Comparison of ENCODE assay signal across 8 cellular contexts in the genomic region with DNA sequence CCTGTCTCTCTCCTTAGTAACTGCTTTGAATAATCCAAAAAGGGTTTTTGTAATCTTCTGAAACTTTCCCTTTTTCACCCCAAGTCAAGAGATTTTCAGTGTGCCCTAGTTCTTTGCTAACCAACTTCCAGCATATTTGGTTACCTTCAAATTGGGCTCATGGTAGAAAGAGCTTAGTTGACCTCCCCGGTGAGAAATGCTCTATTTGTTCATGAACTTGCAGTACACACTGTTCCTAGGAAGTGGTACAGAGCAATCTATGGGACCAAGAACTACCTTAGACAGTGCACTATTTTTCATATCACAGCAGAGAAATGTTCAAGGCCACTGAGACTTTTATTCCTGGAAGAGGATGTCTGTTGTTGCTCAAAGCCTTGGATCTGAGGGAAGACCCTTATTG. TPM values are rescaled to one million over a fixed set of nuclear protein-coding genes. Genes with fewer than 3 reads are reported as not detected.
DNase-seq lines count a peak whose midpoint lies in the region; ATAC-seq, FAIRE-seq and TF ChIP-seq lines count a peak whose summit lies in the region.

No MANE protein-coding gene starts in this region.

- peak overlapping the region; percentile 100 for H3K27ac Mint-ChIP-seq in activated CD4-positive, alpha-beta T cell treated with anti-CD3 and anti-CD28 coated beads, Interleukin-2, amount 10 ng/mL, durations not matched to agents 7 days and 5 days
- peak overlapping the region; percentile 98 for H3K27ac Mint-ChIP-seq in activated CD8-positive, alpha-beta T cell treated with anti-CD3 and anti-CD28 coated beads, Interleukin-2, amount 10 ng/mL, durations not matched to agents 7 days and 5 days
- H3K27ac Mint-ChIP-seq in glutamatergic neuron (ENCODE audit: unreplicated experiment) = peak overlapping the region; percentile 98

- no peaks in the 10 kb centered on the region for H3K27me3 Mint-ChIP-seq in activated CD4-positive, alpha-beta T cell treated with anti-CD3 and anti-CD28 coated beads, Interleukin-2, amount 10 ng/mL, durations not matched to agents 7 days and 5 days
- H3K27me3 Mint-ChIP-seq in activated CD8-positive, alpha-beta T cell treated with anti-CD3 and anti-CD28 coated beads, Interleukin-2, amount 10 ng/mL, durations not matched to agents 7 days and 5 days (ENCODE audit: low read depth) = no peaks in the 10 kb centered on the region
- H3K27me3 Mint-ChIP-seq in glutamatergic neuron (ENCODE audit: unreplicated experiment) = peaks cover 7% of the 10 kb centered on the region

- POLR2A ChIA-PET in activated CD4-positive, alpha-beta T cell treated with anti-CD3 and anti-CD28 coated beads, Interleukin-2, amount 10 ng/mL, durations not matched to agents 7 days and 5 days (lab: Charles Lee) = interaction anchor here (1.0 to 2.8 kb wide), 4 partner anchors 14 to 38 kb away, joined by 3 to 23 read pairs (median 10); a partner anchor contains a TSS
- POLR2A ChIA-PET in activated CD8-positive, alpha-beta T cell treated with anti-CD3 and anti-CD28 coated beads, Interleukin-2, amount 10 ng/mL, durations not matched to agents 7 days and 5 days (lab: Charles Lee) = interaction anchor here (1.2 to 6.6 kb wide), 6 partner anchors 10 to 100 kb away, joined by 4 to 93 read pairs (median 20); a partner anchor contains a TSS

- no peak for TF ChIP-seq CTCF in glutamatergic neuron (IDR thresholded peaks at IDR 0.05; ENCODE audit: partially characterized antibody, unreplicated experiment)

- H3K4me3 Mint-ChIP-seq in activated CD4-positive, alpha-beta T cell treated with anti-CD3 and anti-CD28 coated beads, Interleukin-2, amount 10 ng/mL, durations not matched to agents 7 days and 5 days = peak overlapping the region; percentile 84
- H3K4me3 Mint-ChIP-seq in activated CD8-positive, alpha-beta T cell treated with anti-CD3 and anti-CD28 coated beads, Interleukin-2, amount 10 ng/mL, durations not matched to agents 7 days and 5 days = peak overlapping the region; percentile 90
- H3K4me3 Mint-ChIP-seq in glutamatergic neuron (ENCODE audit: unreplicated experiment) = peak overlapping the region; percentile 98

- ATAC-seq in activated CD8-positive, alpha-beta T cell treated with anti-CD3 and anti-CD28 coated beads, Interleukin-2, amount 10 ng/mL, durations not matched to agents 7 days and 5 days = no peak

- no peak for FAIRE-seq in RCC 7860 (lab: Jason Lieb, UNC)

- H3K9me3 Mint-ChIP-seq in activated CD4-positive, alpha-beta T cell treated with anti-CD3 and anti-CD28 coated beads, Interleukin-2, amount 10 ng/mL, durations not matched to agents 7 days and 5 days = no peaks in the 10 kb centered on the region
- H3K9me3 Mint-ChIP-seq in activated CD8-positive, alpha-beta T cell treated with anti-CD3 and anti-CD28 coated beads, Interleukin-2, amount 10 ng/mL, durations not matched to agents 7 days and 5 days (ENCODE audit: insufficient read depth) = no peaks in the 10 kb centered on the region
- H3K9me3 Mint-ChIP-seq in glutamatergic neuron (ENCODE audit: unreplicated experiment) = peaks cover 13% of the 10 kb centered on the region

- peak overlapping the region; percentile 93 for H3K27ac ChIP-seq in substantia nigra (ENCODE audit: low read depth, low read length, poor library complexity, severe bottlenecking)

- no peak for DNase-seq in activated CD4-positive, alpha-beta T cell treated with anti-CD3 and anti-CD28 coated beads, Interleukin-2, amount 10 ng/mL, durations not matched to agents 7 days and 5 days
- no peak for DNase-seq in activated CD4-positive, alpha-beta T cell treated with anti-CD3 and anti-CD28 coated beads, Interleukin-2, amount 50 U/mL, for 4 hours
- DNase-seq in activated CD8-positive, alpha-beta T cell treated with anti-CD3 and anti-CD28 coated beads, Interleukin-2, amount 10 ng/mL, durations not matched to agents 7 days and 5 days = no peak
- no peak for DNase-seq in glutamatergic neuron
- DNase-seq in substantia nigra (lab: John Stamatoyannopoulos, UW) = no peak
- DNase-seq in RCC 7860 (ENCODE audit: low spot score) = no peak
- no peak for DNase-seq in stimulated activated naive CD4-positive, alpha-beta T cell (lab: John Stamatoyannopoulos, UW)
- DNase-seq in NCI-H2196 (lab: John Stamatoyannopoulos, UW; ENCODE audit: unreplicated experiment) = no peak

- CTCF ChIA-PET in activated CD4-positive, alpha-beta T cell treated with anti-CD3 and anti-CD28 coated beads, Interleukin-2, amount 10 ng/mL, durations not matched to agents 7 days and 5 days (lab: Charles Lee) = interaction anchor here (0.8 to 6.2 kb wide), 10 partner anchors 13 to 318 kb away, joined by 3 to 67 read pairs (median 5); a partner anchor contains a TSS
- CTCF ChIA-PET in activated CD8-positive, alpha-beta T cell treated with anti-CD3 and anti-CD28 coated beads, Interleukin-2, amount 10 ng/mL, durations not matched to agents 7 days and 5 days (lab: Charles Lee) = interaction anchor here (1.2 to 13.9 kb wide), 7 partner anchors 14 to 130 kb away, joined by 4 to 130 read pairs (median 19); a partner anchor contains a TSS

- peaks cover 42% of the 10 kb centered on the region for H3K36me3 Mint-ChIP-seq in activated CD4-positive, alpha-beta T cell treated with anti-CD3 and anti-CD28 coated beads, Interleukin-2, amount 10 ng/mL, durations not matched to agents 7 days and 5 days (ENCODE audit: low read depth)
- peaks cover 53% of the 10 kb centered on the region for H3K36me3 Mint-ChIP-seq in activated CD8-positive, alpha-beta T cell treated with anti-CD3 and anti-CD28 coated beads, Interleukin-2, amount 10 ng/mL, durations not matched to agents 7 days and 5 days (ENCODE audit: low read depth)
- no peaks in the 10 kb centered on the region for H3K36me3 Mint-ChIP-seq in glutamatergic neuron (ENCODE audit: unreplicated experiment)

- H3K4me1 Mint-ChIP-seq in activated CD4-positive, alpha-beta T cell treated with anti-CD3 and anti-CD28 coated beads, Interleukin-2, amount 10 ng/mL, durations not matched to agents 7 days and 5 days = peaks cover 38% of the 10 kb centered on the region
- peaks cover 38% of the 10 kb centered on the region for H3K4me1 Mint-ChIP-seq in activated CD8-positive, alpha-beta T cell treated with anti-CD3 and anti-CD28 coated beads, Interleukin-2, amount 10 ng/mL, durations not matched to agents 7 days and 5 days (ENCODE audit: low read depth)
- H3K4me1 Mint-ChIP-seq in glutamatergic neuron (ENCODE audit: low read depth, unreplicated experiment) = peaks cover 13% of the 10 kb centered on the region

RNA-seq across cellular contexts. Expression of a gene that starts 1.7 kb away (rescaled TPM):
- 100 to 1,000 TPM; 119 to 131 TPM for total RNA-seq in activated CD4-positive, alpha-beta T cell treated with anti-CD3 and anti-CD28 coated beads, Interleukin-2, amount 10 ng/mL, durations not matched to agents 7 days and 5 days
- total RNA-seq in activated CD8-positive, alpha-beta T cell treated with anti-CD3 and anti-CD28 coated beads, Interleukin-2, amount 10 ng/mL, durations not matched to agents 7 days and 5 days = 100 to 1,000 TPM; 105 to 108 TPM
- 141 TPM for total RNA-seq in glutamatergic neuron (ENCODE audit: unreplicated experiment)

RNA-seq across cellular contexts. Expression of a gene that starts 2.5 kb away (rescaled TPM):
- total RNA-seq in activated CD4-positive, alpha-beta T cell treated with anti-CD3 and anti-CD28 coated beads, Interleukin-2, amount 10 ng/mL, durations not matched to agents 7 days and 5 days = 100 to 1,000 TPM; 118 to 122 TPM
- 100 to 1,000 TPM; 103 to 115 TPM for total RNA-seq in activated CD8-positive, alpha-beta T cell treated with anti-CD3 and anti-CD28 coated beads, Interleukin-2, amount 10 ng/mL, durations not matched to agents 7 days and 5 days
- 5.2 TPM for total RNA-seq in glutamatergic neuron (ENCODE audit: unreplicated experiment)

RNA-seq across cellular contexts. Expression of a gene that starts 12.9 kb away (rescaled TPM):
- not detected for total RNA-seq in activated CD4-positive, alpha-beta T cell treated with anti-CD3 and anti-CD28 coated beads, Interleukin-2, amount 10 ng/mL, durations not matched to agents 7 days and 5 days
- under 1 TPM in 1 of 2 experiments, not detected in 1; 0.08 TPM for total RNA-seq in activated CD8-positive, alpha-beta T cell treated with anti-CD3 and anti-CD28 coated beads, Interleukin-2, amount 10 ng/mL, durations not matched to agents 7 days and 5 days
- 45.7 TPM for total RNA-seq in glutamatergic neuron (ENCODE audit: unreplicated experiment)

RNA-seq across cellular contexts. Expression of a gene that starts 13.7 kb away (rescaled TPM):
- 1,000 to 10,000 TPM in 1 of 2 experiments, 100 to 1,000 TPM in 1; 918 to 1,035 TPM for total RNA-seq in activated CD4-positive, alpha-beta T cell treated with anti-CD3 and anti-CD28 coated beads, Interleukin-2, amount 10 ng/mL, durations not matched to agents 7 days and 5 days
- total RNA-seq in activated CD8-positive, alpha-beta T cell treated with anti-CD3 and anti-CD28 coated beads, Interleukin-2, amount 10 ng/mL, durations not matched to agents 7 days and 5 days = 1,000 to 10,000 TPM; 1,505 to 1,545 TPM
- 663 TPM for total RNA-seq in glutamatergic neuron (ENCODE audit: unreplicated experiment)

RNA-seq across cellular contexts. Expression of a gene that starts 19.5 kb away (rescaled TPM):
- total RNA-seq in activated CD4-positive, alpha-beta T cell treated with anti-CD3 and anti-CD28 coated beads, Interleukin-2, amount 10 ng/mL, durations not matched to agents 7 days and 5 days = 10 to 100 TPM; 15.4 to 17.3 TPM
- total RNA-seq in activated CD8-positive, alpha-beta T cell treated with anti-CD3 and anti-CD28 coated beads, Interleukin-2, amount 10 ng/mL, durations not matched to agents 7 days and 5 days = 10 to 100 TPM in 1 of 2 experiments, 1 to 10 TPM in 1; 10.0 to 11.2 TPM
- 4.3 TPM for total RNA-seq in glutamatergic neuron (ENCODE audit: unreplicated experiment)

Comparison
In these comparisons a context has a peak if more than half of its experiments do, and no peak if none do; other contexts are left out.
1. RNA of a gene that starts 2.5 kb away (total RNA-seq): 118 to 122 TPM in activated CD4-positive, alpha-beta T cell treated with anti-CD3 and anti-CD28 coated beads, Interleukin-2, amount 10 ng/mL, durations not matched to agents 7 days and 5 days and 103 to 115 TPM in activated CD8-positive, alpha-beta T cell treated with anti-CD3 and anti-CD28 coated beads, Interleukin-2, amount 10 ng/mL, durations not matched to agents 7 days and 5 days; 5.2 TPM in glutamatergic neuron (single experiment); every median in the first group is over 10 times any median in the second.
2. RNA of a gene that starts 12.9 kb away (total RNA-seq): 45.7 TPM in glutamatergic neuron (single experiment); not detected in activated CD4-positive, alpha-beta T cell treated with anti-CD3 and anti-CD28 coated beads, Interleukin-2, amount 10 ng/mL, durations not matched to agents 7 days and 5 days and 0.08 TPM in activated CD8-positive, alpha-beta T cell treated with anti-CD3 and anti-CD28 coated beads, Interleukin-2, amount 10 ng/mL, durations not matched to agents 7 days and 5 days; every median in the first group is over 10 times any median in the second.
3. Peak in every context shown above with its lines, with median percentiles within 50 percentile points of each other: H3K27ac Mint-ChIP-seq and H3K4me3 Mint-ChIP-seq.